Comparison of ENCODE assay signal across 15 cellular contexts in the genomic region with DNA sequence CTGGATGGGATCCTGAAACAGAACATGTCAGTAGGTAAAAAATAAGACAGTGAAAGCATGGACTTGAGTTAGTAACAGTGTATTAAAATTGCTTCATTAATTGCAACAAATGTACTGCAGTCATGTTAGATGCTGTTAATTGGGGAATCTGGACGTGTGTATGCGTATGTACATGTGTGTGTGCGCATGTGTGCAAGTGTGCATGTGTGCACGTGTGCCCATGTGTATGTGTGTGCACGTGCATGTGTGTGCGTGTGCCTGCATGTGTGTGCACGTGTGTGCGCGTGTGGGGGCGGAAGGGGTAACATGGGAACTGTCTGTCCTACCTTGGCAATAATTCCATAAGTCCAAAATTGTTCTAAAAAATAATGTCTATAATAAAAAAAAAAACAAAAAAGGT.
DNase-seq lines count a peak whose midpoint lies in the region; ATAC-seq, FAIRE-seq and TF ChIP-seq lines count a peak whose summit lies in the region.
"Had no signal": no experiment of that assay in that cellular context is flagged by ENCODE, and none has a peak within 500 bp of the region (broad histone marks: within the 10 kb centered on the region; RNA-seq: fewer than 3 reads in every experiment).

No MANE protein-coding gene starts in this region.

- no peak overlapping the region for H3K27ac ChIP-seq in HepG2 (ENCODE audit: extremely low read length, insufficient read depth, low read length)
- no peak overlapping the region for H3K27ac ChIP-seq in right lobe of liver
- no peak overlapping the region for H3K27ac ChIP-seq in Panc1 (ENCODE audit: low read length)
- H3K27ac ChIP-seq in esophagus muscularis mucosa (replicated peaks in 1 of 4): no peak overlapping the region
- H3K27ac ChIP-seq: 22Rv1 had no signal

- no peak for TF ChIP-seq EP300 in HepG2 (IDR thresholded peaks at IDR 0.05; ENCODE audit: low read depth in 2 of 2, low read length in 2 of 2)
- TF ChIP-seq EP300 in HepG2 (CRISPR knock-in tag; IDR thresholded peaks at IDR 0.05; ENCODE audit: borderline replicate concordance): no peak
- TF ChIP-seq EP300 in esophagus muscularis mucosa (IDR thresholded peaks at IDR 0.05): no peak

- in situ Hi-C loops in HepG2 (cut with HindIII; ENCODE audit: extremely low pct_ligation_motif_present, low pct_unique_long_range_greater_than_20kb): no loop called here
- in situ Hi-C loops in Panc1 (cut with HindIII; ENCODE audit: low pct_unique_long_range_greater_than_20kb, low sequenced_read_pairs): no loop called here

- TF ChIP-seq CTCF in HepG2 (CRISPR knock-in tag; IDR thresholded peaks at IDR 0.05): no peak
- no peak for TF ChIP-seq CTCF in right lobe of liver (IDR thresholded peaks at IDR 0.05)
- no peak for TF ChIP-seq CTCF in Panc1 (IDR thresholded peaks at IDR 0.05)
- TF ChIP-seq CTCF in esophagus muscularis mucosa (IDR thresholded peaks at IDR 0.05): no peak

- H3K9me3 Mint-ChIP-seq in T-helper 2 cell treated with Interferon-gamma antibody and Interleukin-4, amounts not matched to agents 5 μg/mL and 100 μg/mL, for 36 hours: no peaks in the 10 kb centered on the region
- H3K9me3 Mint-ChIP-seq: CD4-positive, CD25-positive, alpha-beta regulatory T cell; GM23338; HFFc6 had no signal

- no peaks in the 10 kb centered on the region for H3K27me3 Mint-ChIP-seq in T-helper 2 cell treated with Interferon-gamma antibody and Interleukin-4, amounts not matched to agents 5 μg/mL and 100 μg/mL, for 36 hours (ENCODE audit: low read depth)
- H3K27me3 Mint-ChIP-seq: CD4-positive, CD25-positive, alpha-beta regulatory T cell had no signal

- WGBS in HepG2 (ENCODE audit: low lambda C conversion rate): 98% methylated on average over 10 of the region's 10 CpGs
- WGBS in right lobe of liver (ENCODE audit: insufficient coverage, low coverage, low lambda C conversion rate, missing lambda C conversion rate): 94% methylated on average over 10 of the region's 10 CpGs
- 87% methylated on average over 10 of the region's 10 CpGs for WGBS in esophagus muscularis mucosa

- no peaks in the 10 kb centered on the region for H4K20me1 ChIP-seq in HepG2 (ENCODE audit: insufficient read depth, low read length)

- H3K79me2 ChIP-seq in HepG2 (ENCODE audit: insufficient read depth, low read length): peaks cover 11% of the 10 kb centered on the region

- no peak overlapping the region for H3K4me3 Mint-ChIP-seq in T-helper 2 cell treated with Interferon-gamma antibody and Interleukin-4, amounts not matched to agents 5 μg/mL and 100 μg/mL, for 36 hours
- H3K4me3 Mint-ChIP-seq: GM23338, HFFc6 had no signal

- intact Hi-C loops in HepG2 (cut with micrococcal nuclease; ENCODE audit: unreplicated experiment) (no loop called here), right lobe of liver (cut with DNase I) (no loop called here), Panc1 (cut with micrococcal nuclease; ENCODE audit: unreplicated experiment) (no loop called here), esophagus muscularis mucosa (cut with DNase I) (no loop called here)

- no peak for ATAC-seq in HepG2
- no peak for ATAC-seq in right lobe of liver
- ATAC-seq in Panc1: no peak
- ATAC-seq in HG03565 (IDR thresholded peaks at IDR 0.05; ENCODE audit: unreplicated experiment): no peak
- no peak for ATAC-seq in HG02870 (IDR thresholded peaks at IDR 0.05; ENCODE audit: unreplicated experiment)
- ATAC-seq: GM23338 had no signal

- CTCF ChIA-PET in HepG2 (lab: Yijun Ruan, JAX; ENCODE audit: low intra/inter-chr PET ratio, low total read pairs): no interaction called here
- CTCF ChIA-PET in Panc1 (lab: Charles Lee): no interaction called here

- no peak for TF ChIP-seq POLR2A in HepG2 (IDR thresholded peaks at IDR 0.05; ENCODE audit: insufficient read depth in 1 of 2, low read depth in 2 of 2, low read length in 2 of 2)
- TF ChIP-seq POLR2A in right lobe of liver (IDR thresholded peaks at IDR 0.05): no peak
- no peak for TF ChIP-seq POLR2A in esophagus muscularis mucosa (IDR thresholded peaks at IDR 0.05; ENCODE audit: low read depth)

- H3K9me3 ChIP-seq in HepG2 (ENCODE audit: low read length) (no peaks in the 10 kb centered on the region), right lobe of liver (no peaks in the 10 kb centered on the region), Panc1 (ENCODE audit: control insufficient read depth, insufficient read depth, low read depth, low read length) (no peaks in the 10 kb centered on the region), esophagus muscularis mucosa (no peaks in the 10 kb centered on the region)
- H3K9me3 ChIP-seq: HAP-1 had no signal

- POLR2A ChIA-PET in HepG2 (lab: Yijun Ruan, JAX): no interaction called here
- POLR2A ChIA-PET in Panc1 (lab: Charles Lee): no interaction called here

- H3K4me3 ChIP-seq in HepG2 (replicated peaks in 1 of 3; ENCODE audit: insufficient read depth in 1 of 3, low read depth in 2 of 3, low read length in 3 of 3) (no peak overlapping the region), right lobe of liver (no peak overlapping the region), Panc1 (ENCODE audit: low read depth in 2 of 2, low read length in 2 of 2) (no peak overlapping the region), esophagus muscularis mucosa (no peak overlapping the region)
- H3K4me3 ChIP-seq: GM23338, HAP-1 had no signal

- no peaks in the 10 kb centered on the region for H3K4me1 ChIP-seq in HepG2 (ENCODE audit: insufficient read depth, low read length)
- peaks cover 0 to 7% (median 2%) of the 10 kb centered on the region in 4 donors for H3K4me1 ChIP-seq in right lobe of liver
- H3K4me1 ChIP-seq in Panc1 (ENCODE audit: control insufficient read depth, insufficient read depth, low read length): peaks cover 9% of the 10 kb centered on the region
- H3K4me1 ChIP-seq in esophagus muscularis mucosa: peaks cover 0 to 41% (median 30%) of the 10 kb centered on the region in 4 donors

- peaks cover 16% of the 10 kb centered on the region for H3K4me1 Mint-ChIP-seq in T-helper 2 cell treated with Interferon-gamma antibody and Interleukin-4, amounts not matched to agents 5 μg/mL and 100 μg/mL, for 36 hours (ENCODE audit: low read depth)

- H3K4me2 ChIP-seq in HepG2 (ENCODE audit: low read depth, low read length): no peak overlapping the region
- H3K4me2 ChIP-seq: GM23338 had no signal

- DNase-seq in HepG2 (ENCODE audit: low spot score) (no peak), right lobe of liver (no peak), Panc1 (ENCODE audit: low read depth, low spot score) (no peak), esophagus muscularis mucosa (ENCODE audit: extremely low spot score) (peak; percentile 19)
- no peak for DNase-seq in T-helper 2 cell treated with Interferon-gamma antibody and Interleukin-4, amounts not matched to agents 5 μg/mL and 100 μg/mL, for 36 hours (ENCODE audit: low spot score)
- DNase-seq: DMS53, GF-D8, HFFc6 had no signal

- H3K27me3 ChIP-seq in HepG2 (ENCODE audit: control insufficient read depth in 1 of 2, insufficient read depth in 2 of 2, low read length in 2 of 2) (no peaks in the 10 kb centered on the region), right lobe of liver (no peaks in the 10 kb centered on the region), Panc1 (ENCODE audit: control insufficient read depth, insufficient read depth, low read length) (no peaks in the 10 kb centered on the region), esophagus muscularis mucosa (no peaks in the 10 kb centered on the region)

- H3K36me3 Mint-ChIP-seq in T-helper 2 cell treated with Interferon-gamma antibody and Interleukin-4, amounts not matched to agents 5 μg/mL and 100 μg/mL, for 36 hours (ENCODE audit: low read depth): no peaks in the 10 kb centered on the region

- FAIRE-seq in HepG2 (lab: Jason Lieb, UNC): peak; percentile 12
- FAIRE-seq: GM18507 had no signal

- BruUV-seq in HepG2 (replicated peaks; lab: Mats Ljungman, UMichigan) (no TSS peak), Panc1 (replicated peaks; lab: Mats Ljungman, UMichigan) (TSS peak; percentile 34)

- no peak overlapping the region for H3K9ac ChIP-seq in HepG2 (ENCODE audit: insufficient read depth, low read depth, low read length)

- no peak for TF ChIP-seq RAD21 in HepG2 (CRISPR knock-in tag; IDR thresholded peaks at IDR 0.05)

- H3K36me3 ChIP-seq in HepG2 (replicated peaks in 1 of 2; ENCODE audit: control insufficient read depth in 1 of 2, insufficient read depth in 2 of 2, low read length in 2 of 2): no peaks in the 10 kb centered on the region; a peak in 2 of 5 replicates
- no peaks in the 10 kb centered on the region for H3K36me3 ChIP-seq in right lobe of liver
- no peaks in the 10 kb centered on the region for H3K36me3 ChIP-seq in Panc1 (ENCODE audit: control insufficient read depth, insufficient read depth, low read length)
- H3K36me3 ChIP-seq in esophagus muscularis mucosa: no peaks in the 10 kb centered on the region
- H3K36me3 ChIP-seq: HAP-1 had no signal

- no peak overlapping the region for H3K27ac Mint-ChIP-seq in T-helper 2 cell treated with Interferon-gamma antibody and Interleukin-4, amounts not matched to agents 5 μg/mL and 100 μg/mL, for 36 hours
- H3K27ac Mint-ChIP-seq: GM23338, HFFc6 had no signal

- H2AFZ ChIP-seq in HepG2 (ENCODE audit: low read length): no peak overlapping the region
- H2AFZ ChIP-seq: GM23338 had no signal

TF ChIP-seq in HepG2, 621 proteins besides CTCF, POLR2A, EP300 and RAD21:
- TF ChIP-seq MNT (IDR thresholded peaks at IDR 0.05): peak; percentile 66
- no peak for TF ChIP-seq THRA (CRISPR knock-in tag; IDR thresholded peaks at IDR 0.05; ENCODE audit: borderline replicate concordance)
